In the genomic region with DNA sequence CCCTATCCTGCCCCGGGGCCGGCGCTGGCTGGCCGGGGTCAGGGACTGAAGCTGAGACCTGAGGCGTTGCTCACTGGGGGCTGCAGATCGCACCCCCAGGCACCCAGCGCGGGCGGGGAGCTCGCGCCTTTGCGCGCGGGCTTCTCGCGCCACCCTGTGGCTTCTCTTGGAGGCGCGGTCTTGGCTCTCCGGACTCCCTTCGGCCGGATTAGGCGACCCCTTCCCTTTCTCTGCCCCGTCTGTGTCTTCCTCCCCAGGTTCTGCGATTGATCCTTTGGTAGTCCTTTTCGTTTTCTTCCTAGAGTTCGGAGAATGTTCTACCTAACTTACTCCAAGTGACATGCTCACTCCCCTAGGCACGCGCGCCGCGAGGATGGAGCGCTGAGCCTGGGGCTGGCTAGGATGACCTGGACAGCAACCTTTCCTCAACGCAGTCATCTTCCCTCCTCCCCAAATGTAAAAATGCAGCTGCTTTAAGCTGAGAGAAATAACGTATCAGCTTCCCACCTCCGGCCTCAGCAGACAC, we compare ENCODE assay signal across 8 cellular contexts. TPM values are rescaled to one million over a fixed set of nuclear protein-coding genes. Genes with fewer than 3 reads are reported as not detected.
DNase-seq lines count a peak whose midpoint lies in the region; ATAC-seq, FAIRE-seq and TF ChIP-seq lines count a peak whose summit lies in the region.

No MANE protein-coding gene starts in this region.

- DNase-seq in D721Med (ENCODE audit: insufficient read length, low spot score): peak; percentile 88
- peak; percentile 42 for DNase-seq in HT1080 (ENCODE audit: low read depth)
- DNase-seq in SK-N-MC (ENCODE audit: low read depth, low spot score): no peak
- peak; percentile 65 for DNase-seq in activated naive CD8-positive, alpha-beta T cell treated with anti-CD3 and anti-CD28 coated beads for 36 hours
- DNase-seq in right atrium auricular region (ENCODE audit: low spot score): no peak

- H3K27ac ChIP-seq in SK-N-MC: no peak overlapping the region
- no peak overlapping the region for H3K27ac ChIP-seq in right atrium auricular region
- H3K27ac ChIP-seq in rectal smooth muscle tissue (ENCODE audit: low read depth, low read length): no peak overlapping the region

- H3K36me3 ChIP-seq in SK-N-MC (ENCODE audit: insufficient read depth, low read length) (no peaks in the 10 kb centered on the region), right atrium auricular region (no peaks in the 10 kb centered on the region), rectal smooth muscle tissue (ENCODE audit: control insufficient read depth, insufficient read depth, low read length) (no peaks in the 10 kb centered on the region)

- H3K4me3 ChIP-seq in SK-N-MC: peak overlapping the region; percentile 88
- H3K4me3 ChIP-seq in right atrium auricular region: peak overlapping the region in 1 of 2 donors; percentile 44
- peak overlapping the region; percentile 40 for H3K4me3 ChIP-seq in rectal smooth muscle tissue (ENCODE audit: low read length)

- H3K36me3 Mint-ChIP-seq in activated naive CD8-positive, alpha-beta T cell treated with anti-CD3 and anti-CD28 coated beads for 36 hours: no peaks in the 10 kb centered on the region

- no peak for FAIRE-seq in D721Med (lab: Jason Lieb, UNC)

- no peaks in the 10 kb centered on the region for H3K9me3 ChIP-seq in SK-N-MC (ENCODE audit: low read depth, low read length)
- no peaks in the 10 kb centered on the region for H3K9me3 ChIP-seq in right atrium auricular region

- H3K27me3 ChIP-seq in right atrium auricular region (peaks cover 6 to 15% of the 10 kb centered on the region in 2 donors), rectal smooth muscle tissue (ENCODE audit: control insufficient read depth, insufficient read depth, low read length) (peaks cover 51% of the 10 kb centered on the region)

- ATAC-seq in GM19397 (IDR thresholded peaks at IDR 0.05; ENCODE audit: unreplicated experiment): no peak
- no peak for ATAC-seq in HG02610 (IDR thresholded peaks at IDR 0.05; ENCODE audit: unreplicated experiment)

- H3K4me3 Mint-ChIP-seq in activated naive CD8-positive, alpha-beta T cell treated with anti-CD3 and anti-CD28 coated beads for 36 hours: peak overlapping the region; percentile 62

- H3K4me1 ChIP-seq in right atrium auricular region (peaks cover 0 to 33% of the 10 kb centered on the region in 2 donors), rectal smooth muscle tissue (ENCODE audit: control insufficient read depth, insufficient read depth, low read length) (peaks cover 3% of the 10 kb centered on the region)

- H3K27me3 Mint-ChIP-seq in activated naive CD8-positive, alpha-beta T cell treated with anti-CD3 and anti-CD28 coated beads for 36 hours: peaks cover 71% of the 10 kb centered on the region

- no peaks in the 10 kb centered on the region for H3K9me3 Mint-ChIP-seq in activated naive CD8-positive, alpha-beta T cell treated with anti-CD3 and anti-CD28 coated beads for 36 hours

- no peak overlapping the region for H3K9ac ChIP-seq in SK-N-MC (ENCODE audit: insufficient read length)
- no peak overlapping the region for H3K9ac ChIP-seq in rectal smooth muscle tissue (ENCODE audit: low read length)

- no peak overlapping the region for H3K27ac Mint-ChIP-seq in activated naive CD8-positive, alpha-beta T cell treated with anti-CD3 and anti-CD28 coated beads for 36 hours

- TF ChIP-seq CTCF in D721Med (IDR thresholded peaks at IDR 0.05; ENCODE audit: insufficient read depth, missing control alignments) (peak; percentile 37), right atrium auricular region (IDR thresholded peaks at IDR 0.05) (peak; percentile 66 to 94)

- H3K4me1 Mint-ChIP-seq in activated naive CD8-positive, alpha-beta T cell treated with anti-CD3 and anti-CD28 coated beads for 36 hours: peaks cover 28% of the 10 kb centered on the region

RNA-seq across cellular contexts. Expression of a gene that starts 0.5 kb away (rescaled TPM):
- total RNA-seq in HT1080 (2014; rRNA removed; shearing (Covaris generic)): 0.60 and 1.3 TPM in 2 replicates
- 0.12 and 0.48 TPM in 2 replicates for polyA plus RNA-seq in HT1080 (2015; cell fraction: cytosol; rRNA removed)
- polyA plus RNA-seq in HT1080 (2015; cell fraction: nucleus; rRNA removed): 0.47 and 0.85 TPM in 2 replicates
- total RNA-seq in activated naive CD8-positive, alpha-beta T cell treated with anti-CD3 and anti-CD28 coated beads for 36 hours: 1 to 10 TPM; 3.4 to 4.0 TPM
- total RNA-seq in right atrium auricular region: 1 to 10 TPM in 1 of 2 donors, under 1 TPM in 1; 0.43 to 1.7 TPM

RNA-seq across cellular contexts. Expression of a gene that starts 1.3 kb away (rescaled TPM):
- total RNA-seq in HT1080 (2014; rRNA removed; shearing (Covaris generic)): not detected in 2 replicates
- not detected in 2 replicates for polyA plus RNA-seq in HT1080 (2015; cell fraction: cytosol; rRNA removed)
- polyA plus RNA-seq in HT1080 (2015; cell fraction: nucleus; rRNA removed): not detected in 2 replicates
- under 1 TPM; 0.12 to 0.20 TPM for total RNA-seq in activated naive CD8-positive, alpha-beta T cell treated with anti-CD3 and anti-CD28 coated beads for 36 hours
- not detected for total RNA-seq in right atrium auricular region

RNA-seq across cellular contexts. Expression of a gene that starts 33.3 kb away (rescaled TPM):
- 4.1 and 5.2 TPM in 2 replicates for total RNA-seq in HT1080 (2014; rRNA removed; shearing (Covaris generic))
- polyA plus RNA-seq in HT1080 (2015; cell fraction: cytosol; rRNA removed): 6.4 and 7.3 TPM in 2 replicates
- 48.3 and 49.9 TPM in 2 replicates for polyA plus RNA-seq in HT1080 (2015; cell fraction: nucleus; rRNA removed)
- not detected for total RNA-seq in activated naive CD8-positive, alpha-beta T cell treated with anti-CD3 and anti-CD28 coated beads for 36 hours
- total RNA-seq in right atrium auricular region: 10 to 100 TPM in 1 of 2 donors, 1 to 10 TPM in 1; 7.9 to 12.5 TPM

RNA-seq across cellular contexts. Expression of a gene that starts 43.5 kb away (rescaled TPM):
- 4.6 and 8.2 TPM in 2 replicates for total RNA-seq in HT1080 (2014; rRNA removed; shearing (Covaris generic))
- 5.4 and 7.3 TPM in 2 replicates for polyA plus RNA-seq in HT1080 (2015; cell fraction: cytosol; rRNA removed)
- 3.2 and 7.9 TPM in 2 replicates for polyA plus RNA-seq in HT1080 (2015; cell fraction: nucleus; rRNA removed)
- total RNA-seq in activated naive CD8-positive, alpha-beta T cell treated with anti-CD3 and anti-CD28 coated beads for 36 hours: 100 to 1,000 TPM; 186 TPM
- under 1 TPM; 0.30 to 0.98 TPM for total RNA-seq in right atrium auricular region

Comparison
In these comparisons a context has a peak if more than half of its experiments do, and no peak if none do; other contexts are left out.
1. DNase-seq: peak in D721Med (single experiment), HT1080 (single experiment) and activated naive CD8-positive, alpha-beta T cell treated with anti-CD3 and anti-CD28 coated beads for 36 hours (single experiment); none in SK-N-MC (single experiment) and right atrium auricular region (single experiment).